ENCODE assay signal across 7 cellular contexts in the genomic region with DNA sequence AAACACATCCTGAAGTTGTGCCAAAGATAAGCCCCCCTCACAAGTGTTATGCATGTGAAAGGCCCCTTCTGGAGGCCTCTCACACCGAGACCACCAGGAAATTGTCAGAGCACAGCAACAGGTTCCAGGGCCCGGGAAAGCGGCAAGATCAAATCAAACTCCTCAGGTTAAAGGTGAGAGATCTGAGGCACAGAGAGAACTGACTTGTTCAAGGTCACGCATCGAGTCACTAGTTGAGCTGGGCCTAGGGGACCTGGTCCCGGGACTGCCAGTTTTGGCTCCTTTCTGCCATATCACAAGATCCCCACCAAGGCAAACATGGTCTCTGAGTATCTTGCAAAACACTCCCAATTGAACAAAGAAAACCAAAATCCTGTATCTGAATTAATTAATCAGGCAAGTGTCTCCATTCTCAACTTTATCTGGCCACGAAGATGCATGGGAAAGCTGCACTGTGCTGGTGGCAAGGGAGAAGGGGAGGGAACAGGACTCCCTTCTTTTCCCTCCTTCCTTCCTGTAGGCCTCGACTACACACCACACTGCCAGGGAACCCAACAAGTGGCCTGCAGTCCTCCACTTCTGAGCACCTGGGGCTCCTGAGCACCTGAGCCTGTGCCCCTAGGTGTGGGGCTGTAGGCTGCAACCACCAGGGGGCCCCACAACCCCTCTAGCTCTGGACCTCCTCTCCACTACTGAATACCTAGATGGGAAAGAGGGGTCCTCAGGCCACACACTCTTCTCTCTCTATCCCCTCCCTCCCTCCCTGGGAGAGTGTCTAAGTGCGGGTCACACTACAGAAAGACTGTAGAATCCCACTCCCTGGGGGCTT. TPM values are rescaled to one million over a fixed set of nuclear protein-coding genes. Genes with fewer than 3 reads are reported as not detected.
DNase-seq lines count a peak whose midpoint lies in the region; ATAC-seq, FAIRE-seq and TF ChIP-seq lines count a peak whose summit lies in the region.

No MANE protein-coding gene starts in this region.

- peaks cover 17% of the 10 kb centered on the region for H3K36me3 ChIP-seq in GM23338 (ENCODE audit: insufficient read depth)
- peaks cover 39% of the 10 kb centered on the region for H3K36me3 ChIP-seq in astrocyte (ENCODE audit: insufficient read depth, low read length)

- H3K4me2 ChIP-seq in GM23338 (no peak overlapping the region), astrocyte (ENCODE audit: low read length) (no peak overlapping the region)

- H3F3A ChIP-seq in GM23338 (replicated peaks; ENCODE audit: low read depth), result 0 out of 2 replicates have a peak, but pooled peaks cover 2% of the 10 kb centered on the region

- peaks cover 21% of the 10 kb centered on the region for H4K20me1 ChIP-seq in GM23338 (replicated peaks; ENCODE audit: insufficient read depth)
- peaks cover 70% of the 10 kb centered on the region for H4K20me1 ChIP-seq in astrocyte (ENCODE audit: insufficient read depth, low read length)

- no peaks in the 10 kb centered on the region for H3K9me3 ChIP-seq in astrocyte (ENCODE audit: insufficient read depth, low read depth, low read length)

- TF ChIP-seq CTCF in GM23338 (conservative IDR thresholded peaks at IDR 0.05; ENCODE audit: low read depth in 2 of 2) (peak; percentile 69 to 85), astrocyte (IDR thresholded peaks at IDR 0.05; ENCODE audit: insufficient read depth, low read depth, low read length) (peak; percentile 15)

- H3K27ac Mint-ChIP-seq in GM23338 (peak overlapping the region; percentile 31; the same call in 1 of the 2 replicates), astrocyte (ENCODE audit: unreplicated experiment) (no peak overlapping the region)
- peak overlapping the region; percentile 82 for H3K27ac Mint-ChIP-seq in T-helper 1 cell treated with Interleukin-12 subunit alpha and Interleukin-12 subunit beta and Interleukin-4 antibody, amounts not matched to agents 30 μg/mL and 1 μg/mL, for 36 hours

- ATAC-seq in GM23338 (peak; percentile 96), GM21786 (IDR thresholded peaks at IDR 0.05; ENCODE audit: unreplicated experiment) (no peak), HG03025 (IDR thresholded peaks at IDR 0.05; ENCODE audit: low FRiP score, unreplicated experiment) (no peak)

- no peak overlapping the region for H3K9ac ChIP-seq in astrocyte (ENCODE audit: low read length)

- H3K27me3 Mint-ChIP-seq in GM23338 (ENCODE audit: insufficient read depth, low read depth, poor library complexity) (peaks cover 12% of the 10 kb centered on the region), astrocyte (ENCODE audit: low read depth, unreplicated experiment) (no peaks in the 10 kb centered on the region)
- H3K27me3 Mint-ChIP-seq in T-helper 1 cell treated with Interleukin-12 subunit alpha and Interleukin-12 subunit beta and Interleukin-4 antibody, amounts not matched to agents 30 μg/mL and 1 μg/mL, for 36 hours (ENCODE audit: low read depth), result no peaks in the 10 kb centered on the region

- H3K36me3 Mint-ChIP-seq in GM23338 (ENCODE audit: low read depth), result peaks cover 90% of the 10 kb centered on the region
- peaks cover 54% of the 10 kb centered on the region for H3K36me3 Mint-ChIP-seq in T-helper 1 cell treated with Interleukin-12 subunit alpha and Interleukin-12 subunit beta and Interleukin-4 antibody, amounts not matched to agents 30 μg/mL and 1 μg/mL, for 36 hours (ENCODE audit: low read depth)
- H3K36me3 Mint-ChIP-seq in astrocyte (ENCODE audit: low read depth, unreplicated experiment), result peaks cover 30% of the 10 kb centered on the region

- H3K27ac ChIP-seq in GM23338 (ENCODE audit: low read depth), result 0 out of 2 replicates have a peak overlapping the region, but pooled peaks have one; percentile 59
- H3K27ac ChIP-seq in astrocyte (ENCODE audit: low read depth, low read length), result no peak overlapping the region

- H3K4me1 Mint-ChIP-seq in GM23338, result peaks cover 44% of the 10 kb centered on the region
- peaks cover 36% of the 10 kb centered on the region for H3K4me1 Mint-ChIP-seq in T-helper 1 cell treated with Interleukin-12 subunit alpha and Interleukin-12 subunit beta and Interleukin-4 antibody, amounts not matched to agents 30 μg/mL and 1 μg/mL, for 36 hours (ENCODE audit: low read depth)
- H3K4me1 Mint-ChIP-seq in astrocyte (ENCODE audit: low read depth, unreplicated experiment), result peaks cover 6% of the 10 kb centered on the region

- H3K27me3 ChIP-seq in GM23338 (ENCODE audit: insufficient read depth), result no peaks in the 10 kb centered on the region
- no peaks in the 10 kb centered on the region for H3K27me3 ChIP-seq in astrocyte (ENCODE audit: insufficient read depth, low read length)

- H3K4me1 ChIP-seq in GM23338 (ENCODE audit: insufficient read depth) (peaks cover 27% of the 10 kb centered on the region), astrocyte (ENCODE audit: insufficient read depth, low read length) (no peaks in the 10 kb centered on the region)

- FAIRE-seq in astrocyte (lab: Jason Lieb, UNC), result no peak

- H3K4me3 Mint-ChIP-seq in GM23338, result peak overlapping the region; percentile 9; the same call in 1 of the 3 replicates
- no peak overlapping the region for H3K4me3 Mint-ChIP-seq in T-helper 1 cell treated with Interleukin-12 subunit alpha and Interleukin-12 subunit beta and Interleukin-4 antibody, amounts not matched to agents 30 μg/mL and 1 μg/mL, for 36 hours
- H3K4me3 Mint-ChIP-seq in astrocyte (ENCODE audit: unreplicated experiment), result no peak overlapping the region

- no peaks in the 10 kb centered on the region for H3K9me3 Mint-ChIP-seq in GM23338
- no peaks in the 10 kb centered on the region for H3K9me3 Mint-ChIP-seq in T-helper 1 cell treated with Interleukin-12 subunit alpha and Interleukin-12 subunit beta and Interleukin-4 antibody, amounts not matched to agents 30 μg/mL and 1 μg/mL, for 36 hours
- H3K9me3 Mint-ChIP-seq in astrocyte (ENCODE audit: unreplicated experiment), result no peaks in the 10 kb centered on the region

- no peak overlapping the region for H2AFZ ChIP-seq in GM23338
- no peak overlapping the region for H2AFZ ChIP-seq in astrocyte (ENCODE audit: low read depth, low read length)

- DNase-seq in GM23338 (ENCODE audit: low spot score) (peak; percentile 84), astrocyte (ENCODE audit: low read depth) (no peak), iPS-NIHi7 (ENCODE audit: extremely low spot score) (peak; percentile 82)
- DNase-seq in stimulated activated CD8-positive, alpha-beta memory T cell treated with anti-CD3 and anti-CD28 coated beads, Interleukin-2, amount 100 ng/mL, for 1 hour (ENCODE audit: low read depth in 2 of 2), result peak; percentile 20 to 55

- H3K4me3 ChIP-seq in GM23338, result no peak overlapping the region
- H3K4me3 ChIP-seq in astrocyte (ENCODE audit: insufficient read depth, low read depth, low read length), result no peak overlapping the region

- no peaks in the 10 kb centered on the region for H3K9me2 ChIP-seq in GM23338 (ENCODE audit: insufficient read depth)

- peaks cover 42% of the 10 kb centered on the region for H3K79me2 ChIP-seq in GM23338 (replicated peaks; ENCODE audit: insufficient read depth)
- peaks cover 19% of the 10 kb centered on the region for H3K79me2 ChIP-seq in astrocyte (ENCODE audit: insufficient read depth, low read length)

TF ChIP-seq in GM23338, 12 proteins besides CTCF, POLR2A, EP300 and RAD21:
- TF ChIP-seq POLR2AphosphoS5 (IDR thresholded peaks at IDR 0.05; ENCODE audit: low read depth) (no peak), JUNB (IDR thresholded peaks at IDR 0.05; ENCODE audit: unreplicated experiment) (no peak), EZH2phosphoT487 (IDR thresholded peaks at IDR 0.05; ENCODE audit: unreplicated experiment) (no peak), STAT1 (IDR thresholded peaks at IDR 0.05; ENCODE audit: unreplicated experiment) (no peak), NANOG (IDR thresholded peaks at IDR 0.05; ENCODE audit: borderline replicate concordance) (no peak)
- TF ChIP-seq, protein P1, sequence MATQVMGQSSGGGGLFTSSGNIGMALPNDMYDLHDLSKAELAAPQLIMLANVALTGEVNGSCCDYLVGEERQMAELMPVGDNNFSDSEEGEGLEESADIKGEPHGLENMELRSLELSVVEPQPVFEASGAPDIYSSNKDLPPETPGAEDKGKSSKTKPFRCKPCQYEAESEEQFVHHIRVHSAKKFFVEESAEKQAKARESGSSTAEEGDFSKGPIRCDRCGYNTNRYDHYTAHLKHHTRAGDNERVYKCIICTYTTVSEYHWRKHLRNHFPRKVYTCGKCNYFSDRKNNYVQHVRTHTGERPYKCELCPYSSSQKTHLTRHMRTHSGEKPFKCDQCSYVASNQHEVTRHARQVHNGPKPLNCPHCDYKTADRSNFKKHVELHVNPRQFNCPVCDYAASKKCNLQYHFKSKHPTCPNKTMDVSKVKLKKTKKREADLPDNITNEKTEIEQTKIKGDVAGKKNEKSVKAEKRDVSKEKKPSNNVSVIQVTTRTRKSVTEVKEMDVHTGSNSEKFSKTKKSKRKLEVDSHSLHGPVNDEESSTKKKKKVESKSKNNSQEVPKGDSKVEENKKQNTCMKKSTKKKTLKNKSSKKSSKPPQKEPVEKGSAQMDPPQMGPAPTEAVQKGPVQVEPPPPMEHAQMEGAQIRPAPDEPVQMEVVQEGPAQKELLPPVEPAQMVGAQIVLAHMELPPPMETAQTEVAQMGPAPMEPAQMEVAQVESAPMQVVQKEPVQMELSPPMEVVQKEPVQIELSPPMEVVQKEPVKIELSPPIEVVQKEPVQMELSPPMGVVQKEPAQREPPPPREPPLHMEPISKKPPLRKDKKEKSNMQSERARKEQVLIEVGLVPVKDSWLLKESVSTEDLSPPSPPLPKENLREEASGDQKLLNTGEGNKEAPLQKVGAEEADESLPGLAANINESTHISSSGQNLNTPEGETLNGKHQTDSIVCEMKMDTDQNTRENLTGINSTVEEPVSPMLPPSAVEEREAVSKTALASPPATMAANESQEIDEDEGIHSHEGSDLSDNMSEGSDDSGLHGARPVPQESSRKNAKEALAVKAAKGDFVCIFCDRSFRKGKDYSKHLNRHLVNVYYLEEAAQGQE (IDR thresholded peaks at IDR 0.05; ENCODE audit: unreplicated experiment), result no peak
- TF ChIP-seq, protein P2, sequence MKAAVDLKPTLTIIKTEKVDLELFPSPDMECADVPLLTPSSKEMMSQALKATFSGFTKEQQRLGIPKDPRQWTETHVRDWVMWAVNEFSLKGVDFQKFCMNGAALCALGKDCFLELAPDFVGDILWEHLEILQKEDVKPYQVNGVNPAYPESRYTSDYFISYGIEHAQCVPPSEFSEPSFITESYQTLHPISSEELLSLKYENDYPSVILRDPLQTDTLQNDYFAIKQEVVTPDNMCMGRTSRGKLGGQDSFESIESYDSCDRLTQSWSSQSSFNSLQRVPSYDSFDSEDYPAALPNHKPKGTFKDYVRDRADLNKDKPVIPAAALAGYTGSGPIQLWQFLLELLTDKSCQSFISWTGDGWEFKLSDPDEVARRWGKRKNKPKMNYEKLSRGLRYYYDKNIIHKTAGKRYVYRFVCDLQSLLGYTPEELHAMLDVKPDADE (IDR thresholded peaks at IDR 0.05), result no peak

RNA-seq across cellular contexts. Expression of gene ANP32A, which starts 37.3 kb away (rescaled TPM):
- 190 and 204 TPM in 2 replicates for total RNA-seq in GM23338 (2014; rRNA removed; shearing (Covaris generic))
- 291 and 304 TPM in 2 replicates for polyA plus RNA-seq in GM23338 (2016; fragmentation: Nextera tagmentation; extraction: Ambion mirVana)
- total RNA-seq in astrocyte, result 121 and 138 TPM in 2 replicates
